16 cellular contexts compared by ENCODE assay signal in the genomic region with DNA sequence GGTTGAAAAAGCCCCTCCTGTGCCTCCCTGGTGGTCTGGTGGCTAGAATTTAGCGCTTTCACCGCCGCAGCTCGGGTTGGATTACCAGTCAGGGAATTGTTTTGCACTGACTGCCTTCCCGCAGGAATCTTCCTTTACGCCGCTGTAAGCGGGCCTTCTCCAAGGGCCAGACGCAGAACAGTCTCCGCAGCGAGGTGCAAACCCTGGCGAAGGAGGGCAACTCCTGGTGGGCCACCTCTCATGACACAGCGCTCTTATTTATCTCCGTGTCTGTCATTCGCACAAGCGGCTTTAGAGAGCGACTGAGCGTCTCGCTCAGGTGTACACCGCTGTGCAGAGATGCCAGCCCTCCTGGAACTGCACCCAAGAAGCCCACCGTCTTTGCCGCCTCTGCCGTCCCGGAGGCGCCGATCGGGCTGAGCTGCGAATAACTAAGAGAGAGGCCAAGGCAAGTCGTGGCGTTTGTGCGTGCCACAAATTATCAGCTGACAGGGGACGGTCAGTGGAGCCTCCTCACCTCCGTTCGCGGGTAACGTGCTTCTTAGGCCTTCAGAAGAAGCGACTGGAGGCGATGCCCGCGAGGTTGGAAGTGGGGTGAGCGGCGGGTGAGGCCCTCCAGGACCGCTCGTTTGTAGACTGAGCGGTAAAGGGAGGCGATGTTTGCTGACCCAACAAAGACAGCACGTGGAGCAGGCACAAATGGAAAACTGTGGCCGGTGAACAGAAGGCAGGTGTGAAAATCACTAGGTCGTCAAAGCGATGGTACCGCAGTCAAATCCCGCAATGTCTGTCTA.
A peak's percentile ranks its signal among the peaks of the same experiment; 100 is the strongest.
DNase-seq lines count a peak whose midpoint lies in the region; ATAC-seq lines count a peak whose summit lies in the region.
"Had no signal": no experiment of that assay in that cellular context is flagged by ENCODE, and none has a peak within 500 bp of the region (broad histone marks: within the 10 kb centered on the region; RNA-seq: fewer than 3 reads in every experiment).

No MANE protein-coding gene starts in this region.

- H3K27ac Mint-ChIP-seq in CD8-positive, alpha-beta memory T cell = peak overlapping the region in 1 of 8 donors; percentile 40
- H3K27ac Mint-ChIP-seq in activated naive CD8-positive, alpha-beta T cell treated with anti-CD3 and anti-CD28 coated beads, Interleukin-2, amount 50 U/mL, for 24 hours = peak overlapping the region; percentile 22
- no peak overlapping the region for H3K27ac Mint-ChIP-seq in memory B cell

- no peaks in the 10 kb centered on the region for H3K36me3 ChIP-seq in BLaER1
- H3K36me3 ChIP-seq in CD8-positive, alpha-beta memory T cell (ENCODE audit: insufficient read depth, low read length) = no peaks in the 10 kb centered on the region

- peaks cover 0 to 7% (median 3%) of the 10 kb centered on the region in 5 donors for H3K9me3 Mint-ChIP-seq in CD8-positive, alpha-beta memory T cell
- no peaks in the 10 kb centered on the region for H3K9me3 Mint-ChIP-seq in activated naive CD8-positive, alpha-beta T cell treated with anti-CD3 and anti-CD28 coated beads, Interleukin-2, amount 50 U/mL, for 24 hours
- H3K9me3 Mint-ChIP-seq in memory B cell = no peaks in the 10 kb centered on the region

- H3K9me3 ChIP-seq in BLaER1 = peaks cover 67% of the 10 kb centered on the region
- no peaks in the 10 kb centered on the region for H3K9me3 ChIP-seq in CD8-positive, alpha-beta memory T cell (ENCODE audit: low read length)

- no peak overlapping the region for H3K4me2 ChIP-seq in BLaER1
- H3K4me2 ChIP-seq: KMS-11 had no signal

- CTCF ChIA-PET in CD8-positive, alpha-beta memory T cell (lab: Charles Lee) = no interaction called here

- 0 out of 2 replicates have a peak overlapping the region, but pooled peaks have one; percentile 36 for H3K4me3 ChIP-seq in BLaER1
- H3K4me3 ChIP-seq in CD8-positive, alpha-beta memory T cell (ENCODE audit: low read length) = no peak overlapping the region

- peaks cover 0 to 2% (median 0%) of the 10 kb centered on the region in 3 donors for H3K36me3 Mint-ChIP-seq in CD8-positive, alpha-beta memory T cell
- no peaks in the 10 kb centered on the region for H3K36me3 Mint-ChIP-seq in activated naive CD8-positive, alpha-beta T cell treated with anti-CD3 and anti-CD28 coated beads, Interleukin-2, amount 50 U/mL, for 24 hours (ENCODE audit: low read depth)
- H3K36me3 Mint-ChIP-seq in memory B cell = no peaks in the 10 kb centered on the region

- H3K27me3 ChIP-seq in BLaER1 = peaks cover 59% of the 10 kb centered on the region
- H3K27me3 ChIP-seq in CD8-positive, alpha-beta memory T cell (ENCODE audit: insufficient read depth, low read length, poor library complexity, severe bottlenecking) = peaks cover 43% of the 10 kb centered on the region

- POLR2A ChIA-PET in CD8-positive, alpha-beta memory T cell (lab: Charles Lee) = no interaction called here

- H4K20me1 ChIP-seq in BLaER1 = no peaks in the 10 kb centered on the region

- no peaks in the 10 kb centered on the region for H3K4me1 ChIP-seq in BLaER1
- H3K4me1 ChIP-seq in CD8-positive, alpha-beta memory T cell (ENCODE audit: insufficient read depth, low read length) = peaks cover 20% of the 10 kb centered on the region

- no peak overlapping the region for H3K27ac ChIP-seq in BLaER1
- no peak overlapping the region for H3K27ac ChIP-seq in CD8-positive, alpha-beta memory T cell (ENCODE audit: low read depth, low read length)
- H3K27ac ChIP-seq: C4-2B, KMS-11 had no signal

- peaks cover 21 to 39% (median 29%) of the 10 kb centered on the region in 3 donors for H3K4me1 Mint-ChIP-seq in CD8-positive, alpha-beta memory T cell
- H3K4me1 Mint-ChIP-seq in activated naive CD8-positive, alpha-beta T cell treated with anti-CD3 and anti-CD28 coated beads, Interleukin-2, amount 50 U/mL, for 24 hours = peaks cover 35% of the 10 kb centered on the region
- H3K4me1 Mint-ChIP-seq in memory B cell = peaks cover 12% of the 10 kb centered on the region

- no peak for DNase-seq in CD8-positive, alpha-beta memory T cell
- no peak for DNase-seq in activated naive CD8-positive, alpha-beta T cell treated with anti-CD3 and anti-CD28 coated beads, Interleukin-2, amount 50 U/mL, for 24 hours
- DNase-seq in memory B cell (ENCODE audit: low spot score in 2 of 2) (no peak), NCI-H748 treated with DMSO at 0.1 percent for 48 hours (lab: John Stamatoyannopoulos, UW) (no peak), NCI-H187 (lab: John Stamatoyannopoulos, UW) (no peak), D341Med (ENCODE audit: low spot score) (no peak)
- DNase-seq: anterior cingulate cortex; effector CD8-positive, alpha-beta T cell; EL; foreskin melanocyte; NCI-H146; NCI-H526 treated with DMSO at 0.1 percent for 48 hours had no signal

- H3K4me3 Mint-ChIP-seq in CD8-positive, alpha-beta memory T cell = peak overlapping the region in 6 of 7 donors; percentile 12 to 77 (median 58)
- H3K4me3 Mint-ChIP-seq in activated naive CD8-positive, alpha-beta T cell treated with anti-CD3 and anti-CD28 coated beads, Interleukin-2, amount 50 U/mL, for 24 hours = peak overlapping the region; percentile 62
- peak overlapping the region; percentile 83 for H3K4me3 Mint-ChIP-seq in memory B cell

- no peak for ATAC-seq in activated naive CD8-positive, alpha-beta T cell treated with anti-CD3 and anti-CD28 coated beads, Interleukin-2, amount 50 U/mL, for 24 hours
- ATAC-seq in memory B cell (ENCODE audit: low read depth) = no peak
- no peak for ATAC-seq in GM18519 (IDR thresholded peaks at IDR 0.05; ENCODE audit: low FRiP score, unreplicated experiment)

- H3K9ac ChIP-seq in BLaER1 = no peak overlapping the region
- H3K9ac ChIP-seq: KMS-11 had no signal

- H3K27me3 Mint-ChIP-seq in CD8-positive, alpha-beta memory T cell = peaks cover 84 to 89% of the 10 kb centered on the region in 2 donors
- H3K27me3 Mint-ChIP-seq in activated naive CD8-positive, alpha-beta T cell treated with anti-CD3 and anti-CD28 coated beads, Interleukin-2, amount 50 U/mL, for 24 hours = peaks cover 94% of the 10 kb centered on the region
- peaks cover 24% of the 10 kb centered on the region for H3K27me3 Mint-ChIP-seq in memory B cell
